ENCODE assay signal across 9 cellular contexts in the genomic region with DNA sequence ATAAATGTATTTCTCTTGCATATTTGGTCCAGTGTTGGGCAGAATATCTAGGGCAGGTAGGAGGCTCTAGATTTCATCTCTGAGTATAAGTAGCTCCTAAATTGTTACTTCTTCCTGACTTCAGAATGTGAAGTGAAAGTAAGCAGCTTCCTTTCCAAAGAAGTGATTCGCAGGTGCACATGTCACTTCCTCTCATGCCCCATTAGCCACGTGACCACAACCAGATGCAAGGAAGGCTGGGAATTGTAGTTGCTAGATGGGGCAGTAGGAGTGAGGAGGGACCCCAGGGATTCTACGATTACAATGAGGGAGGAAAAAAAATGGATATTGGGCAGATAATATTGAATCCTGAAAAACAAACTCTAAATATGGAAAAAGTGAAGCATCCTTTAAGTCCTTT.
DNase-seq lines count a peak whose midpoint lies in the region; ATAC-seq and TF ChIP-seq lines count a peak whose summit lies in the region.
"Had no signal": no experiment of that assay in that cellular context is flagged by ENCODE, and none has a peak within 500 bp of the region (broad histone marks: within the 10 kb centered on the region; RNA-seq: fewer than 3 reads in every experiment).

No MANE protein-coding gene starts in this region.

- no peak overlapping the region for H3K4me3 ChIP-seq in right atrium auricular region

- no peaks in the 10 kb centered on the region for H3K36me3 ChIP-seq in right atrium auricular region

- no peaks in the 10 kb centered on the region for H3K27me3 ChIP-seq in right atrium auricular region

- ATAC-seq in HG03103 (IDR thresholded peaks at IDR 0.05; ENCODE audit: low read depth, unreplicated experiment) (peak; percentile 98), HG03439 (IDR thresholded peaks at IDR 0.05; ENCODE audit: unreplicated experiment) (no peak)

- H3K4me1 ChIP-seq in right atrium auricular region: no peaks in the 10 kb centered on the region

- in situ Hi-C loops in SK-MEL-5 (cut with HindIII; ENCODE audit: low pct_unique_long_range_greater_than_20kb, low sequenced_read_pairs): no loop called here

- DNase-seq in SHP77 (lab: John Stamatoyannopoulos, UW) (peak; percentile 10 to 19), SHP77 treated with DMSO at 0.1 percent for 48 hours (lab: John Stamatoyannopoulos, UW) (no peak), SK-MEL-5 (ENCODE audit: low read depth, low spot score) (peak; percentile 60), iPS DF 19.7 (ENCODE audit: low read depth, low spot score) (peak; percentile 38), right atrium auricular region (ENCODE audit: low spot score) (no peak), NCI-H510A (lab: John Stamatoyannopoulos, UW) (no peak)

- TF ChIP-seq CTCF in right atrium auricular region (IDR thresholded peaks at IDR 0.05): no peak

- no peak overlapping the region for H3K27ac ChIP-seq in right atrium auricular region
- H3K27ac ChIP-seq: VCaP had no signal

- H3K9me3 ChIP-seq in right atrium auricular region: peaks cover 7 to 14% of the 10 kb centered on the region in 2 donors

Comparison
In these comparisons a context has a peak if more than half of its experiments do, and no peak if none do; other contexts are left out.
1. DNase-seq: peak in SHP77 (2 of 2), SK-MEL-5 (single experiment) and iPS DF 19.7 (single experiment); none in SHP77 treated with DMSO at 0.1 percent for 48 hours (single experiment), right atrium auricular region (single experiment) and NCI-H510A (single experiment).